Comparison of ENCODE assay signal across 2 cellular contexts in genomic region chr17:7421186-7421585, GRCh38.
TF ChIP-seq lines count a peak whose summit lies in the region.

No MANE protein-coding gene starts in this region.

TF ChIP-seq in GM23338, 12 proteins besides CTCF, POLR2A, EP300 and RAD21:
- TF ChIP-seq ZNF462 (CRISPR knock-in tag; IDR thresholded peaks at IDR 0.05) = no peak
- no peak for TF ChIP-seq POLR2AphosphoS5 (IDR thresholded peaks at IDR 0.05; ENCODE audit: low read depth)
- no peak for TF ChIP-seq ZNF331 (CRISPR knock-in tag; IDR thresholded peaks at IDR 0.05; ENCODE audit: low read depth)
- no peak for TF ChIP-seq NANOG (IDR thresholded peaks at IDR 0.05; ENCODE audit: borderline replicate concordance)
- no peak for TF ChIP-seq EZH2phosphoT487 (IDR thresholded peaks at IDR 0.05; ENCODE audit: unreplicated experiment)
- no peak for TF ChIP-seq JUNB (IDR thresholded peaks at IDR 0.05; ENCODE audit: unreplicated experiment)
- TF ChIP-seq ETS1 (IDR thresholded peaks at IDR 0.05) = no peak

TF ChIP-seq in H1, 55 proteins besides CTCF, POLR2A, EP300 and RAD21:
- no peak for TF ChIP-seq HDAC6 (IDR thresholded peaks at IDR 0.05; ENCODE audit: low read depth, low read length)
- no peak for TF ChIP-seq SP2 (IDR thresholded peaks at IDR 0.05; ENCODE audit: low read length)
- no peak for TF ChIP-seq YY1 (IDR thresholded peaks at IDR 0.05; ENCODE audit: low read depth, low read length)
- TF ChIP-seq JUND (IDR thresholded peaks at IDR 0.05; ENCODE audit: low read length) = no peak
- no peak for TF ChIP-seq SRF (IDR thresholded peaks at IDR 0.05; ENCODE audit: low read depth, low read length)
- no peak for TF ChIP-seq RNF2 (IDR thresholded peaks at IDR 0.05; ENCODE audit: borderline replicate concordance, low read depth, low read length, missing control alignments, poor library complexity, severe bottlenecking)
- TF ChIP-seq SIX5 (IDR thresholded peaks at IDR 0.05; ENCODE audit: low read depth, low read length) = no peak
- no peak for TF ChIP-seq SIN3A (conservative IDR thresholded peaks at IDR 0.05 in 1 of 2, IDR thresholded peaks at IDR 0.05 in 1 of 2; ENCODE audit: low read depth in 1 of 2, low read length in 2 of 2)
- TF ChIP-seq CREB1 (IDR thresholded peaks at IDR 0.05) = no peak
- TF ChIP-seq SP1 (IDR thresholded peaks at IDR 0.05; ENCODE audit: low read depth, low read length) = no peak
- TF ChIP-seq TAF1 (IDR thresholded peaks at IDR 0.05; ENCODE audit: low read depth, low read length) = no peak
- TF ChIP-seq SAP30 (IDR thresholded peaks at IDR 0.05; ENCODE audit: insufficient read depth, insufficient replicate concordance, low read length) = no peak
- no peak for TF ChIP-seq GABPA (IDR thresholded peaks at IDR 0.05; ENCODE audit: borderline replicate concordance, insufficient read depth, low read length)
- no peak for TF ChIP-seq SIRT6 (IDR thresholded peaks at IDR 0.05; ENCODE audit: low read length)
- TF ChIP-seq BRCA1 (IDR thresholded peaks at IDR 0.05; ENCODE audit: low read depth, low read length) = no peak
- TF ChIP-seq KDM1A (IDR thresholded peaks at IDR 0.05; ENCODE audit: borderline replicate concordance, low read length) = no peak
- no peak for TF ChIP-seq FOSL1 (IDR thresholded peaks at IDR 0.05; ENCODE audit: insufficient read depth, low read depth, low read length)
- TF ChIP-seq CBX5 (IDR thresholded peaks at IDR 0.05; ENCODE audit: low read depth, low read length) = no peak
